Comparison of ENCODE assay signal across 1 cellular context in genomic region chr3:187964759-187965158, GRCh38.
TF ChIP-seq lines count a peak whose summit lies in the region.

No MANE protein-coding gene starts in this region.

TF ChIP-seq in HepG2, 621 proteins besides CTCF, POLR2A, EP300 and RAD21 (continued from another document and continues in another):
- peak; percentile 57 for TF ChIP-seq ARID3A (IDR thresholded peaks at IDR 0.05; ENCODE audit: low read depth, low read length)
- no peak for TF ChIP-seq IKZF1 (IDR thresholded peaks at IDR 0.05)
- TF ChIP-seq HMG20B (CRISPR knock-in tag; conservative IDR thresholded peaks at IDR 0.05), result 0 out of 2 replicates have a peak, but pooled peaks have one; percentile 36
- TF ChIP-seq ZC3H13 (CRISPR knock-in tag; IDR thresholded peaks at IDR 0.05), result no peak
- no peak for TF ChIP-seq NFIC (IDR thresholded peaks at IDR 0.05; ENCODE audit: low read length)
- TF ChIP-seq NCOR1 (IDR thresholded peaks at IDR 0.05; ENCODE audit: borderline replicate concordance, low read length), result peak; percentile 33; the same call in 1 of the 2 replicates
- peak; percentile 56 for TF ChIP-seq RARA (CRISPR knock-in tag; IDR thresholded peaks at IDR 0.05)
- peak; percentile 63; the same call in 1 of the 2 replicates for TF ChIP-seq HMG20A (CRISPR knock-in tag; IDR thresholded peaks at IDR 0.05; ENCODE audit: borderline replicate concordance)
- 0 out of 2 replicates have a peak, but pooled peaks have one; percentile 15 for TF ChIP-seq RXRB (CRISPR knock-in tag; IDR thresholded peaks at IDR 0.05; ENCODE audit: borderline replicate concordance)
- TF ChIP-seq EHMT2 (IDR thresholded peaks at IDR 0.05; ENCODE audit: borderline replicate concordance, low read depth, low read length), result no peak
- TF ChIP-seq ZNF205 (CRISPR knock-in tag; IDR thresholded peaks at IDR 0.05), result no peak
- peak; percentile 52; the same call in 1 of the 2 replicates for TF ChIP-seq FOXK1 (CRISPR knock-in tag; IDR thresholded peaks at IDR 0.05; ENCODE audit: borderline replicate concordance, low read depth)
- no peak for TF ChIP-seq E2F1 (CRISPR knock-in tag; IDR thresholded peaks at IDR 0.05)
- TF ChIP-seq MAX (IDR thresholded peaks at IDR 0.05), result no peak
- TF ChIP-seq TFDP2 (CRISPR knock-in tag; IDR thresholded peaks at IDR 0.05), result no peak
- TF ChIP-seq CREM (IDR thresholded peaks at IDR 0.05), result peak; percentile 36; the same call in 1 of the 2 replicates
- TF ChIP-seq CREM (CRISPR knock-in tag; IDR thresholded peaks at IDR 0.05), result no peak
- TF ChIP-seq NR2F1 (CRISPR knock-in tag; IDR thresholded peaks at IDR 0.05), result peak in 1 of 2 experiments; percentile 37; a peak in 1 of 4 replicates
- TF ChIP-seq CEBPB (IDR thresholded peaks at IDR 0.05; ENCODE audit: borderline replicate concordance, low read depth, low read length), result peak; percentile 89
- peak; percentile 82 for TF ChIP-seq GATAD2A (CRISPR knock-in tag; IDR thresholded peaks at IDR 0.05)
- peak; percentile 55; the same call in 1 of the 2 replicates for TF ChIP-seq HNF4A (CRISPR knock-in tag; IDR thresholded peaks at IDR 0.05)
- 0 out of 2 replicates have a peak, but pooled peaks have one; percentile 23 for TF ChIP-seq GFI1 (CRISPR knock-in tag; IDR thresholded peaks at IDR 0.05; ENCODE audit: borderline replicate concordance)
- TF ChIP-seq BCL6 (CRISPR knock-in tag; IDR thresholded peaks at IDR 0.05), result peak; percentile 98
- TF ChIP-seq NCOA2 (CRISPR knock-in tag; IDR thresholded peaks at IDR 0.05), result peak; percentile 63
- no peak for TF ChIP-seq ZFP36L1 (CRISPR knock-in tag; IDR thresholded peaks at IDR 0.05)
- TF ChIP-seq FOXA3 (CRISPR knock-in tag; IDR thresholded peaks at IDR 0.05), result peak; percentile 27; the same call in 1 of the 2 replicates
- no peak for TF ChIP-seq ZBTB7A (CRISPR knock-in tag; IDR thresholded peaks at IDR 0.05)
- no peak for TF ChIP-seq SOX13 (IDR thresholded peaks at IDR 0.05)
- peak in 1 of 2 experiments; percentile 53; a peak in 1 of 4 replicates for TF ChIP-seq SOX13 (CRISPR knock-in tag; conservative IDR thresholded peaks at IDR 0.05 in 1 of 2, IDR thresholded peaks at IDR 0.05 in 1 of 2)
- TF ChIP-seq ZC3H4 (CRISPR knock-in tag; IDR thresholded peaks at IDR 0.05; ENCODE audit: borderline replicate concordance), result no peak
- TF ChIP-seq ZNF572 (CRISPR knock-in tag; IDR thresholded peaks at IDR 0.05), result no peak
- TF ChIP-seq RBFOX2 (IDR thresholded peaks at IDR 0.05; ENCODE audit: low read depth, low read length), result no peak
- TF ChIP-seq MXD3 (CRISPR knock-in tag; IDR thresholded peaks at IDR 0.05), result no peak
- 0 out of 2 replicates have a peak, but pooled peaks have one; percentile 42 for TF ChIP-seq PAXIP1 (CRISPR knock-in tag; conservative IDR thresholded peaks at IDR 0.05)
- TF ChIP-seq ZNF513 (CRISPR knock-in tag; conservative IDR thresholded peaks at IDR 0.05), result no peak
- 0 out of 2 replicates have a peak, but pooled peaks have one; percentile 15 for TF ChIP-seq SOX5 (CRISPR knock-in tag; IDR thresholded peaks at IDR 0.05; ENCODE audit: borderline replicate concordance)
- TF ChIP-seq ATF4 (CRISPR knock-in tag; IDR thresholded peaks at IDR 0.05), result peak in 1 of 2 experiments; percentile 25; a peak in 1 of 4 replicates
- no peak; the same call in 1 of the 2 replicates for TF ChIP-seq THRA (CRISPR knock-in tag; IDR thresholded peaks at IDR 0.05; ENCODE audit: borderline replicate concordance)
- peak; percentile 25; the same call in 1 of the 2 replicates for TF ChIP-seq POGZ (CRISPR knock-in tag; IDR thresholded peaks at IDR 0.05)
- TF ChIP-seq NKX3-1 (CRISPR knock-in tag; IDR thresholded peaks at IDR 0.05), result no peak
- TF ChIP-seq CEBPG (CRISPR knock-in tag; IDR thresholded peaks at IDR 0.05), result peak; percentile 83
- peak; percentile 72 for TF ChIP-seq ARID5B (CRISPR knock-in tag; IDR thresholded peaks at IDR 0.05)
- peak; percentile 59; the same call in 1 of the 2 replicates for TF ChIP-seq FOXJ3 (CRISPR knock-in tag; IDR thresholded peaks at IDR 0.05; ENCODE audit: borderline replicate concordance)
- 0 out of 2 replicates have a peak, but pooled peaks have one; percentile 16 for TF ChIP-seq FOXO1 (CRISPR knock-in tag; IDR thresholded peaks at IDR 0.05)
- no peak for TF ChIP-seq ZBTB25 (CRISPR knock-in tag; IDR thresholded peaks at IDR 0.05)
- TF ChIP-seq ELF3 (CRISPR knock-in tag; IDR thresholded peaks at IDR 0.05), result peak; percentile 11; the same call in 1 of the 2 replicates
- TF ChIP-seq SOX6 (IDR thresholded peaks at IDR 0.05), result no peak
- TF ChIP-seq SOX6 (CRISPR knock-in tag; IDR thresholded peaks at IDR 0.05), result peak; percentile 58; the same call in 1 of the 2 replicates
- 0 out of 2 replicates have a peak, but pooled peaks have one; percentile 26 for TF ChIP-seq HDAC2 (CRISPR knock-in tag; IDR thresholded peaks at IDR 0.05)
